10 cellular contexts compared by ENCODE assay signal in the genomic region with DNA sequence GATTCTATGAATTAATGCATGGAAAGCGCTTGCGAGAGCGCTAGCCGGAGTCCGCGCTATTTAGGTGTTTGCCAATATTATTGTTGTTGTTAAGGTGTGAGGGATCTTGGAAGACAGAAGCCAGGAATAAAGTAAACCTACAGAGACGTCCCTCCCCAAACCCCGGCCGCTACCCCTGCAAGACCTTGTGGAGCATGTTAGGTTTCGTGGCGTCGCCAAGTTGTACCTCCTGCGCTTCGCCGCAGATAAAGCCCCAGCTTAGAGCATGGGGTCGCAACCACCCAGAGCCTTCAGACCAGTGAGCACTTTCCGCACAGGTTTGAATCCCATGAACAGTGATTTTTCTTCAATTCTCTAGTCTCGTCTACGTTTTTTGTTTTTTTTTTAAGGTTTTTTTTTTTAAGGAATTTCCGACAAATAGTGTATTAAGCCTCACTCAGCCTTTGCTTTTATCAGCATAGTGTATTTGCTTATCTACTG. TPM values are rescaled to one million over a fixed set of nuclear protein-coding genes. Genes with fewer than 3 reads are reported as not detected.
DNase-seq lines count a peak whose midpoint lies in the region; ATAC-seq and TF ChIP-seq lines count a peak whose summit lies in the region.
"Had no signal": no experiment of that assay in that cellular context is flagged by ENCODE, and none has a peak within 500 bp of the region (broad histone marks: within the 10 kb centered on the region; RNA-seq: fewer than 3 reads in every experiment).

No MANE protein-coding gene starts in this region.

- H3K4me2 ChIP-seq in neuronal stem cell (ENCODE audit: insufficient read depth, low read length, poor library complexity, severe bottlenecking) = peak overlapping the region; percentile 66

- peaks cover 3 to 10% of the 10 kb centered on the region in 2 donors for H3K4me1 ChIP-seq in neuronal stem cell (ENCODE audit: control insufficient read depth in 2 of 2, insufficient read depth in 1 of 2, low read depth in 1 of 2, low read length in 2 of 2)

- no peak overlapping the region for H3K4ac ChIP-seq in neuronal stem cell (ENCODE audit: low read length)

- H3K36me3 ChIP-seq in neuronal stem cell (replicated peaks in 1 of 2; ENCODE audit: control insufficient read depth in 2 of 2, insufficient read depth in 2 of 2, low read length in 2 of 2) = no peaks in the 10 kb centered on the region

- H3K18ac ChIP-seq in neuronal stem cell (ENCODE audit: low read length) = no peak overlapping the region

- no peak for ATAC-seq in activated T-cell treated with anti-CD3 and anti-CD28 coated beads, Interleukin-2, amount 50 U/mL, for 4 hours
- no peak for ATAC-seq in GM21717 (IDR thresholded peaks at IDR 0.05; ENCODE audit: unreplicated experiment)

- no peaks in the 10 kb centered on the region for H3K9me3 Mint-ChIP-seq in endothelial cell (ENCODE audit: unreplicated experiment)
- peaks cover 15% of the 10 kb centered on the region for H3K9me3 Mint-ChIP-seq in activated T-cell treated with anti-CD3 and anti-CD28 coated beads, Interleukin-2, amount 50 U/mL, for 4 hours

- peak overlapping the region; percentile 43 to 55 for H3K4me3 ChIP-seq in neuronal stem cell (ENCODE audit: low read length in 2 of 2)

- H3K14ac ChIP-seq in neuronal stem cell (ENCODE audit: low read length) = no peak overlapping the region

- H3K4me1 Mint-ChIP-seq in endothelial cell (ENCODE audit: unreplicated experiment) = peaks cover 25% of the 10 kb centered on the region
- peaks cover 20% of the 10 kb centered on the region for H3K4me1 Mint-ChIP-seq in activated T-cell treated with anti-CD3 and anti-CD28 coated beads, Interleukin-2, amount 50 U/mL, for 4 hours (ENCODE audit: low read depth)

- DNase-seq in Daoy (ENCODE audit: low read depth) = peak; percentile 27
- peak; percentile 10 for DNase-seq in NCI-H2227 treated with DMSO at 0.1 percent for 48 hours (lab: John Stamatoyannopoulos, UW)
- DNase-seq in endothelial cell (ENCODE audit: low spot score) = no peak
- DNase-seq in neuronal stem cell (ENCODE audit: low spot score) = peak; percentile 20
- no peak for DNase-seq in NCI-H1105 (lab: John Stamatoyannopoulos, UW)
- no peak for DNase-seq in stimulated activated CD4-positive, alpha-beta T cell treated with anti-CD3 and anti-CD28 coated beads, Interleukin-4, amount 100 ng/mL, for 24 hours
- DNase-seq in activated T-cell treated with anti-CD3 and anti-CD28 coated beads, Interleukin-2, amount 50 U/mL, for 4 hours = no peak
- DNase-seq: activated CD8-positive, alpha-beta memory T cell treated with anti-CD3 and anti-CD28 coated beads, Interleukin-2, amount 50 U/mL, for 48 hours; NCI-H226 had no signal

- H2BK5ac ChIP-seq in neuronal stem cell (ENCODE audit: low read length) = no peak overlapping the region

- no peaks in the 10 kb centered on the region for H3K36me3 Mint-ChIP-seq in endothelial cell (ENCODE audit: low read depth, unreplicated experiment)
- H3K36me3 Mint-ChIP-seq in activated T-cell treated with anti-CD3 and anti-CD28 coated beads, Interleukin-2, amount 50 U/mL, for 4 hours (ENCODE audit: insufficient read depth) = no peaks in the 10 kb centered on the region

- no peak overlapping the region for H3K23ac ChIP-seq in neuronal stem cell (ENCODE audit: low read depth, low read length, poor library complexity)

- H4K8ac ChIP-seq in neuronal stem cell (ENCODE audit: low read depth, low read length) = no peak overlapping the region

- H2BK120ac ChIP-seq in neuronal stem cell (ENCODE audit: low read depth, low read length) = no peak overlapping the region

- peaks cover 17% of the 10 kb centered on the region for H3K27me3 Mint-ChIP-seq in endothelial cell (ENCODE audit: unreplicated experiment)
- peaks cover 85% of the 10 kb centered on the region for H3K27me3 Mint-ChIP-seq in activated T-cell treated with anti-CD3 and anti-CD28 coated beads, Interleukin-2, amount 50 U/mL, for 4 hours (ENCODE audit: low read depth)

- H3K27ac Mint-ChIP-seq in endothelial cell (ENCODE audit: unreplicated experiment) = no peak overlapping the region

- no peak overlapping the region for H2AK5ac ChIP-seq in neuronal stem cell (ENCODE audit: low read depth, low read length)

- H3K9me3 ChIP-seq in neuronal stem cell (replicated peaks in 1 of 2; ENCODE audit: control insufficient read depth in 2 of 2, insufficient read depth in 1 of 2, low read depth in 1 of 2, low read length in 2 of 2) = peaks cover 0 to 11% of the 10 kb centered on the region in 2 donors

- H2BK12ac ChIP-seq in neuronal stem cell (ENCODE audit: low read length) = no peak overlapping the region

- H3K27ac ChIP-seq in neuronal stem cell (replicated peaks; ENCODE audit: low read length) = no peak overlapping the region

- WGBS in neuronal stem cell (ENCODE audit: extremely low coverage in 2 of 2, insufficient read length in 2 of 2, insufficient replicate concordance in 1 of 2), 2 donors = no CpG with 5 or more reads among the region's 20 CpGs

- TF ChIP-seq CTCF in endothelial cell (IDR thresholded peaks at IDR 0.05; ENCODE audit: unreplicated experiment) = no peak

- peaks cover 7 to 88% (median 53%) of the 10 kb centered on the region in 3 experiments for H3K27me3 ChIP-seq in neuronal stem cell (ENCODE audit: control insufficient read depth in 3 of 3, insufficient read depth in 3 of 3, low read depth in 1 of 3, low read length in 3 of 3)

- H4K91ac ChIP-seq in neuronal stem cell (ENCODE audit: low read depth, low read length, poor library complexity) = no peak overlapping the region

- peak overlapping the region; percentile 90 for H3K4me3 Mint-ChIP-seq in endothelial cell (ENCODE audit: unreplicated experiment)
- H3K4me3 Mint-ChIP-seq in activated T-cell treated with anti-CD3 and anti-CD28 coated beads, Interleukin-2, amount 50 U/mL, for 4 hours = no peak overlapping the region

- peak overlapping the region; percentile 95 for H2AFZ ChIP-seq in neuronal stem cell (ENCODE audit: low read length)

- H2BK15ac ChIP-seq in neuronal stem cell (ENCODE audit: low read length) = no peak overlapping the region

- no peaks in the 10 kb centered on the region for H3K79me1 ChIP-seq in neuronal stem cell (ENCODE audit: low read depth, low read length)

- no peak overlapping the region for H3K9ac ChIP-seq in neuronal stem cell (ENCODE audit: low read depth, low read length, poor library complexity)

RNA-seq across cellular contexts. Expression of gene ZSCAN9, which starts 16.9 kb away (rescaled TPM):
- 17.8 and 21.7 TPM in 2 replicates for total RNA-seq in Daoy (2014; rRNA removed; shearing (Covaris generic))
- 17.5 TPM for total RNA-seq in endothelial cell (ENCODE audit: unreplicated experiment)
- polyA plus RNA-seq in neuronal stem cell (2013, experiment 1 of 2) = 15.8 TPM
- polyA plus RNA-seq in neuronal stem cell (2013, experiment 2 of 2) = 16.0 TPM
- total RNA-seq in activated T-cell treated with anti-CD3 and anti-CD28 coated beads, Interleukin-2, amount 50 U/mL, for 4 hours = 1 to 10 TPM; 2.0 to 3.4 (median 2.3) TPM

RNA-seq across cellular contexts. Expression of gene ZKSCAN4, which starts 43.8 kb away (rescaled TPM):
- total RNA-seq in Daoy (2014; rRNA removed; shearing (Covaris generic)) = 2.9 and 4.5 TPM in 2 replicates
- total RNA-seq in endothelial cell (ENCODE audit: unreplicated experiment) = 10.6 TPM
- polyA plus RNA-seq in neuronal stem cell (2013, experiment 1 of 2) = 3.5 TPM
- 3.7 TPM for polyA plus RNA-seq in neuronal stem cell (2013, experiment 2 of 2)
- 1 to 10 TPM; 3.4 to 4.2 (median 3.8) TPM for total RNA-seq in activated T-cell treated with anti-CD3 and anti-CD28 coated beads, Interleukin-2, amount 50 U/mL, for 4 hours

RNA-seq across cellular contexts. Expression of gene NKAPL, which starts 50.9 kb away (rescaled TPM):
- not detected in 2 replicates for total RNA-seq in Daoy (2014; rRNA removed; shearing (Covaris generic))
- total RNA-seq in endothelial cell (ENCODE audit: unreplicated experiment) = 0.44 TPM
- 0.03 TPM for polyA plus RNA-seq in neuronal stem cell (2013, experiment 1 of 2)
- 0.03 TPM for polyA plus RNA-seq in neuronal stem cell (2013, experiment 2 of 2)
- under 1 TPM; 0.16 to 0.35 (median 0.32) TPM for total RNA-seq in activated T-cell treated with anti-CD3 and anti-CD28 coated beads, Interleukin-2, amount 50 U/mL, for 4 hours

RNA-seq across cellular contexts. Expression of gene ZSCAN26, which starts 58.7 kb away (rescaled TPM):
- total RNA-seq in Daoy (2014; rRNA removed; shearing (Covaris generic)) = 14.4 and 18.3 TPM in 2 replicates
- 18.4 TPM for total RNA-seq in endothelial cell (ENCODE audit: unreplicated experiment)
- polyA plus RNA-seq in neuronal stem cell (2013, experiment 1 of 2) = 17.4 TPM
- polyA plus RNA-seq in neuronal stem cell (2013, experiment 2 of 2) = 17.1 TPM
- total RNA-seq in activated T-cell treated with anti-CD3 and anti-CD28 coated beads, Interleukin-2, amount 50 U/mL, for 4 hours = 1 to 10 TPM; 5.5 to 6.7 (median 6.5) TPM

Comparison
In these comparisons a context has a peak if more than half of its experiments do, and no peak if none do; other contexts are left out.
1. DNase-seq: peak in Daoy (single experiment), NCI-H2227 treated with DMSO at 0.1 percent for 48 hours (single experiment) and neuronal stem cell (single experiment); none in endothelial cell (single experiment), NCI-H1105 (single experiment), stimulated activated CD4-positive, alpha-beta T cell treated with anti-CD3 and anti-CD28 coated beads, Interleukin-4, amount 100 ng/mL, for 24 hours (single experiment) and activated T-cell treated with anti-CD3 and anti-CD28 coated beads, Interleukin-2, amount 50 U/mL, for 4 hours (single experiment).